Comparison of ENCODE assay signal across 8 cellular contexts in the genomic region with DNA sequence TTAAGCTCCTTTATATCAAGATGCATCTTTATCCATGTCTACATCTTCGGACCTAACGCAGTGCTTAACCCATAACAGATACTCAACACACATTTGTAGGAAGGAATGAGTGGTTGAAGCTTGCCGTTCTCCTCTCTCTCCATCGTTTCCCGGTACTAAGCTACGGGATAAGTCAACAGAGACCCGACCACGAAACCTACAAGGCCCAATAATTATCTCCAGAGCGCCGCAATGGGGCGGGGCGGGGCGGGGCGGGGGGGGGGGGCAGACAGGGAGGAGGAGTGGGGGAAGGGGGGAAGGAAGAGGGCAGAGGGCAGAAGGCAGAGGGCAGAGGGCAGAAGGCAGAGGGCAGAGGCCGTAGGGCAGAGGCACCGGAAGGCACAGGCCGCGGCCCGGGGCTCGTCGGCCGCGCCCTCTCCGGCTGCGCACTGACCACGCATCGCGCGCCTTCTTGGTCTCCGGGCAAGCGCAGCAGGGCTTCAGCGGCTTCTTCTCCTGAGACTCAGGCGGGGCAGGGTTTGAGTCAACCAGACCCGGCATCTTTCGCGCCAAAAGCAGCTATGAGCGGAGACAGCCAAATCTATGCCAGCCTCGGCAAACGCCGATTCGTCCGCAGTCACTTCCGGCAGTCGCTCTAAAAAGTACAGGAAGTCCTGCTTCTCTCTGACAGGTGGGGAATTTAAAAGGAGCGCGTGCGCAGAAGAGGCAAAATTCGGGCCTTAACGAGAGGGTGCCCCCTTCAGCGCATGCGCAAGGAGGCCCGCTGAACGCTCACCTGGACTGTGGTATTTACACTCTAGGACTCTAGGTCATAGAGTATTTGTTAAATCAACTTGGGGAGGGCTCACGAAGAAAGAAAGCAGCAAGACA. TPM values are rescaled to one million over a fixed set of nuclear protein-coding genes. Genes with fewer than 3 reads are reported as not detected.
DNase-seq lines count a peak whose midpoint lies in the region; ATAC-seq and TF ChIP-seq lines count a peak whose summit lies in the region.

A gene with protein sequence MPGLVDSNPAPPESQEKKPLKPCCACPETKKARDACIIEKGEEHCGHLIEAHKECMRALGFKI (minus strand): TSS at position 636 of the 870 bp plus-strand sequence. CDS start 96 bp downstream, at position 540.

- H3K4me3 ChIP-seq in DOHH2 (ENCODE audit: low read length) (peak within 1 kb of the TSS; percentile 95), LNCaP clone FGC (ENCODE audit: low read depth, low read length) (peak within 1 kb of the TSS; percentile 70), fibroblast of mammary gland (ENCODE audit: control insufficient read depth, low read depth, low read length) (peak within 1 kb of the TSS; percentile 65)

- peaks cover 54% of the 10 kb centered on the region for H3K36me3 Mint-ChIP-seq in activated T-helper 17 cell treated with anti-CD3 and anti-CD28 coated beads, Interleukin-2, amount 50 U/mL, for 72 hours (ENCODE audit: low read depth)
- peaks cover 0 to 33% (median 9%) of the 10 kb centered on the region in 3 donors for H3K36me3 Mint-ChIP-seq in naive thymus-derived CD8-positive, alpha-beta T cell

- H3K9me3 ChIP-seq in DOHH2 (ENCODE audit: control insufficient read depth, insufficient read depth, low read length) = no peaks in the 10 kb centered on the region

- H3F3A ChIP-seq in DOHH2 (ENCODE audit: control insufficient read depth, insufficient read depth) = peaks cover 6% of the 10 kb centered on the region

- H4K20me1 ChIP-seq in DOHH2 (ENCODE audit: control insufficient read depth, insufficient read depth, low read depth, low read length) = no peaks in the 10 kb centered on the region

- H3K27me3 Mint-ChIP-seq in activated T-helper 17 cell treated with anti-CD3 and anti-CD28 coated beads, Interleukin-2, amount 50 U/mL, for 72 hours = no peaks in the 10 kb centered on the region
- H3K27me3 Mint-ChIP-seq in naive thymus-derived CD8-positive, alpha-beta T cell = no peaks in the 10 kb centered on the region

- no peaks in the 10 kb centered on the region for H3K27me3 ChIP-seq in DOHH2 (ENCODE audit: control insufficient read depth, low read length)

- peaks cover 22% of the 10 kb centered on the region for H3K79me2 ChIP-seq in DOHH2 (ENCODE audit: control insufficient read depth, low read length)

- H3K4me2 ChIP-seq in DOHH2 (ENCODE audit: low read length) = peak within 1 kb of the TSS; percentile 66

- POLR2A ChIA-PET in RWPE1 (lab: Yijun Ruan, JAX; ENCODE audit: low non-redundant PET) = interaction anchor here (0.5 to 1.9 kb wide), 2 partner anchors 157 to 178 kb away, joined by 4 to 5 read pairs; partner anchors contain the start of gene TIMMDC1
- POLR2A ChIA-PET in naive thymus-derived CD8-positive, alpha-beta T cell (lab: Charles Lee) = interaction anchor here (0.9 to 2.7 kb wide), 5 partner anchors 24 to 216 kb away, joined by 3 to 13 read pairs (median 3); partner anchors contain the start of genes TIMMDC1 and TMEM39A

- peak within 1 kb of the TSS; percentile 82 for H3K4me3 Mint-ChIP-seq in activated T-helper 17 cell treated with anti-CD3 and anti-CD28 coated beads, Interleukin-2, amount 50 U/mL, for 72 hours
- H3K4me3 Mint-ChIP-seq in naive thymus-derived CD8-positive, alpha-beta T cell = peak within 1 kb of the TSS; percentile 83 to 96 (median 92)

- peak; percentile 90 for ATAC-seq in activated T-helper 17 cell treated with anti-CD3 and anti-CD28 coated beads, Interleukin-2, amount 50 U/mL, for 72 hours (replicated peaks)
- ATAC-seq in naive thymus-derived CD8-positive, alpha-beta T cell = peak; percentile 92 to 94

- no peaks in the 10 kb centered on the region for H3K9me2 ChIP-seq in DOHH2 (replicated peaks; ENCODE audit: control insufficient read depth, low read length)

- peak within 1 kb of the TSS; percentile 91 for H3K27ac Mint-ChIP-seq in activated T-helper 17 cell treated with anti-CD3 and anti-CD28 coated beads, Interleukin-2, amount 50 U/mL, for 72 hours
- H3K27ac Mint-ChIP-seq in naive thymus-derived CD8-positive, alpha-beta T cell = peak within 1 kb of the TSS; percentile 96 to 99 (median 97)

- H3K4me1 ChIP-seq in DOHH2 (ENCODE audit: control insufficient read depth, low read length) = peaks cover 16% of the 10 kb centered on the region

- H3K9me3 Mint-ChIP-seq in activated T-helper 17 cell treated with anti-CD3 and anti-CD28 coated beads, Interleukin-2, amount 50 U/mL, for 72 hours = no peaks in the 10 kb centered on the region
- H3K9me3 Mint-ChIP-seq in naive thymus-derived CD8-positive, alpha-beta T cell = no peaks in the 10 kb centered on the region

- CTCF ChIA-PET in RWPE1 (lab: Yijun Ruan, JAX) = interaction anchor here (0.6 kb wide), 1 partner anchor 202 kb away, joined by 3 read pairs; no protein-coding TSS in a partner anchor

- TF ChIP-seq CTCF in DOHH2 (IDR thresholded peaks at IDR 0.05; ENCODE audit: low read depth, low read length, poor library complexity, severe bottlenecking) (no peak), LNCaP clone FGC (IDR thresholded peaks at IDR 0.05; ENCODE audit: control insufficient read depth, extremely low read depth, insufficient read depth) (no peak), RWPE1 (conservative IDR thresholded peaks at IDR 0.05; ENCODE audit: low read depth) (no peak), fibroblast of mammary gland (conservative IDR thresholded peaks at IDR 0.05; ENCODE audit: control insufficient read depth, insufficient read depth, low read depth, low read length) (no peak)

- H3K4me1 Mint-ChIP-seq in activated T-helper 17 cell treated with anti-CD3 and anti-CD28 coated beads, Interleukin-2, amount 50 U/mL, for 72 hours = peaks cover 13% of the 10 kb centered on the region
- H3K4me1 Mint-ChIP-seq in naive thymus-derived CD8-positive, alpha-beta T cell = peaks cover 19 to 39% (median 37%) of the 10 kb centered on the region in 4 donors

- H3K27ac ChIP-seq in DOHH2 (ENCODE audit: low read depth, low read length) (peak within 1 kb of the TSS; percentile 82), RWPE1 (peak within 1 kb of the TSS; percentile 96)

- H3K36me3 ChIP-seq in DOHH2 (ENCODE audit: control insufficient read depth, low read length) = peaks cover 37% of the 10 kb centered on the region

- peak; percentile 75 for DNase-seq in GOT3 (lab: John Stamatoyannopoulos, UW)
- DNase-seq in LNCaP clone FGC (ENCODE audit: low read depth) = peak; percentile 96
- DNase-seq in RWPE1 (ENCODE audit: low spot score) = peak; percentile 99
- DNase-seq in fibroblast of mammary gland (ENCODE audit: low read depth) = peak; percentile 93
- peak; percentile 88 to 98 (median 96) for DNase-seq in naive thymus-derived CD8-positive, alpha-beta T cell
- peak; percentile 90 to 97 (median 95) for DNase-seq in stimulated activated naive CD4-positive, alpha-beta T cell (lab: John Stamatoyannopoulos, UW)

RNA-seq across cellular contexts. Expression of the gene that starts here (rescaled TPM):
- total RNA-seq in activated T-helper 17 cell treated with anti-CD3 and anti-CD28 coated beads, Interleukin-2, amount 50 U/mL, for 72 hours = 10 to 100 TPM; 55.7 to 65.4 TPM
- total RNA-seq in naive thymus-derived CD8-positive, alpha-beta T cell = 10 to 100 TPM; 28.8 to 30.6 TPM
- polyA plus RNA-seq in naive thymus-derived CD8-positive, alpha-beta T cell = 10 to 100 TPM; 53.2 to 57.6 (median 56.4) TPM

Comparison
In these comparisons a context has a peak if more than half of its experiments do, and no peak if none do; other contexts are left out.
1. Peak in every context shown above with its lines: DNase-seq, ATAC-seq, H3K4me3 ChIP-seq and H3K27ac ChIP-seq.